1 cellular context compared by ENCODE assay signal in the genomic region with DNA sequence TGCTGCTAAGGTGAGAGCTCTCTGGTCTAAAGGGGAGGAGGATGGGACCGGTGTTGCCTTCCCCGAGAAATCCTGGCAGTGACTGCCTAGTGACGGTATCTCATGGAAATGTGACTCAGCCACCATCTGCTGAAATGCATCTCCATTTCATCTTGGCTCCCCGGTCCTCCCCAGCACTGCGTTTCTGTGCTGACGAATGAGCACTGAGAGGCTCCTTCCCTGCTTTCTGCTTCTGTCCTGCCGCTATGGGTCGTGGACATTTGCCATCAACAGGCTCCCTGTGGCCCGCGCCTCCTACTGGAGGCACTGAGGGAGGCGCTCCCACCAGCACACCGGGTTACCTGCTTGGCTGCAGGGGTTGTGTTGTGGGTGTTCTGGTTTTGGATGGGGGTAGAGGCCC.
TF ChIP-seq lines count a peak whose summit lies in the region.

No MANE protein-coding gene starts in this region.

TF ChIP-seq in A549, 52 proteins besides CTCF, POLR2A, EP300 and RAD21:
- TF ChIP-seq, protein P1, sequence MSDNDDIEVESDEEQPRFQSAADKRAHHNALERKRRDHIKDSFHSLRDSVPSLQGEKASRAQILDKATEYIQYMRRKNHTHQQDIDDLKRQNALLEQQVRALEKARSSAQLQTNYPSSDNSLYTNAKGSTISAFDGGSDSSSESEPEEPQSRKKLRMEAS (IDR thresholded peaks at IDR 0.05), result no peak
- TF ChIP-seq, protein P2, sequence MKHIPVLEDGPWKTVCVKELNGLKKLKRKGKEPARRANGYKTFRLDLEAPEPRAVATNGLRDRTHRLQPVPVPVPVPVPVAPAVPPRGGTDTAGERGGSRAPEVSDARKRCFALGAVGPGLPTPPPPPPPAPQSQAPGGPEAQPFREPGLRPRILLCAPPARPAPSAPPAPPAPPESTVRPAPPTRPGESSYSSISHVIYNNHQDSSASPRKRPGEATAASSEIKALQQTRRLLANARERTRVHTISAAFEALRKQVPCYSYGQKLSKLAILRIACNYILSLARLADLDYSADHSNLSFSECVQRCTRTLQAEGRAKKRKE (CRISPR knock-in tag; IDR thresholded peaks at IDR 0.05; ENCODE audit: low read depth), result no peak
- TF ChIP-seq ZC3H11A (IDR thresholded peaks at IDR 0.05) (no peak), CBX8 (IDR thresholded peaks at IDR 0.05) (no peak), KDM1A (IDR thresholded peaks at IDR 0.05; ENCODE audit: low read depth) (no peak), RCOR1 (IDR thresholded peaks at IDR 0.05; ENCODE audit: low read depth, low read length) (no peak), SMC3 (IDR thresholded peaks at IDR 0.05) (no peak), PHF8 (IDR thresholded peaks at IDR 0.05; ENCODE audit: borderline replicate concordance, low read depth) (no peak), ZNF302 (CRISPR knock-in tag; IDR thresholded peaks at IDR 0.05) (no peak), GATA3 (IDR thresholded peaks at IDR 0.05; ENCODE audit: borderline replicate concordance) (no peak), HEYL (CRISPR knock-in tag; IDR thresholded peaks at IDR 0.05) (no peak)
- TF ChIP-seq, protein P3, sequence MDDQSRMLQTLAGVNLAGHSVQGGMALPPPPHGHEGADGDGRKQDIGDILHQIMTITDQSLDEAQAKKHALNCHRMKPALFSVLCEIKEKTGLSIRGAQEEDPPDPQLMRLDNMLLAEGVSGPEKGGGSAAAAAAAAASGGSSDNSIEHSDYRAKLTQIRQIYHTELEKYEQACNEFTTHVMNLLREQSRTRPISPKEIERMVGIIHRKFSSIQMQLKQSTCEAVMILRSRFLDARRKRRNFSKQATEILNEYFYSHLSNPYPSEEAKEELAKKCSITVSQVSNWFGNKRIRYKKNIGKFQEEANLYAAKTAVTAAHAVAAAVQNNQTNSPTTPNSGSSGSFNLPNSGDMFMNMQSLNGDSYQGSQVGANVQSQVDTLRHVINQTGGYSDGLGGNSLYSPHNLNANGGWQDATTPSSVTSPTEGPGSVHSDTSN (IDR thresholded peaks at IDR 0.05), result no peak
